In genomic region chr10:77867124-77867715, GRCh38 we compare ENCODE assay signal across 1 cellular context.
TF ChIP-seq lines count a peak whose summit lies in the region.

No MANE protein-coding gene starts in this region.

TF ChIP-seq in HCT116, 20 proteins besides CTCF, POLR2A, EP300 and RAD21 (continued from another document):
- TF ChIP-seq EGR1 (IDR thresholded peaks at IDR 0.05; ENCODE audit: low read depth) (no peak), YY1 (IDR thresholded peaks at IDR 0.05; ENCODE audit: extremely low read depth, insufficient replicate concordance, low read depth, low read length) (no peak), SP1 (IDR thresholded peaks at IDR 0.05; ENCODE audit: low read depth) (no peak), EZH2phosphoT487 (IDR thresholded peaks at IDR 0.05; ENCODE audit: borderline replicate concordance) (no peak), TCF7L2 (IDR thresholded peaks at IDR 0.05; ENCODE audit: borderline replicate concordance, extremely low read depth, insufficient read depth, insufficient read length) (no peak), CEBPB (IDR thresholded peaks at IDR 0.05; ENCODE audit: low read depth) (no peak), POLR2AphosphoS5 (IDR thresholded peaks at IDR 0.05; ENCODE audit: low read depth, low read length) (no peak), ZBTB33 (IDR thresholded peaks at IDR 0.05; ENCODE audit: extremely low read depth, insufficient replicate concordance, low read length) (no peak), JUND (IDR thresholded peaks at IDR 0.05) (no peak), FOSL1 (IDR thresholded peaks at IDR 0.05; ENCODE audit: low read depth) (no peak), ELF1 (IDR thresholded peaks at IDR 0.05; ENCODE audit: borderline replicate concordance, low read depth) (no peak), SIN3A (IDR thresholded peaks at IDR 0.05; ENCODE audit: low read depth) (no peak), ZNF274 (IDR thresholded peaks at IDR 0.05; ENCODE audit: low read depth, low read length) (no peak), EZH2 (IDR thresholded peaks at IDR 0.05) (no peak), CBX3 (IDR thresholded peaks at IDR 0.05; ENCODE audit: low read depth) (no peak)
- TF ChIP-seq, protein P1, sequence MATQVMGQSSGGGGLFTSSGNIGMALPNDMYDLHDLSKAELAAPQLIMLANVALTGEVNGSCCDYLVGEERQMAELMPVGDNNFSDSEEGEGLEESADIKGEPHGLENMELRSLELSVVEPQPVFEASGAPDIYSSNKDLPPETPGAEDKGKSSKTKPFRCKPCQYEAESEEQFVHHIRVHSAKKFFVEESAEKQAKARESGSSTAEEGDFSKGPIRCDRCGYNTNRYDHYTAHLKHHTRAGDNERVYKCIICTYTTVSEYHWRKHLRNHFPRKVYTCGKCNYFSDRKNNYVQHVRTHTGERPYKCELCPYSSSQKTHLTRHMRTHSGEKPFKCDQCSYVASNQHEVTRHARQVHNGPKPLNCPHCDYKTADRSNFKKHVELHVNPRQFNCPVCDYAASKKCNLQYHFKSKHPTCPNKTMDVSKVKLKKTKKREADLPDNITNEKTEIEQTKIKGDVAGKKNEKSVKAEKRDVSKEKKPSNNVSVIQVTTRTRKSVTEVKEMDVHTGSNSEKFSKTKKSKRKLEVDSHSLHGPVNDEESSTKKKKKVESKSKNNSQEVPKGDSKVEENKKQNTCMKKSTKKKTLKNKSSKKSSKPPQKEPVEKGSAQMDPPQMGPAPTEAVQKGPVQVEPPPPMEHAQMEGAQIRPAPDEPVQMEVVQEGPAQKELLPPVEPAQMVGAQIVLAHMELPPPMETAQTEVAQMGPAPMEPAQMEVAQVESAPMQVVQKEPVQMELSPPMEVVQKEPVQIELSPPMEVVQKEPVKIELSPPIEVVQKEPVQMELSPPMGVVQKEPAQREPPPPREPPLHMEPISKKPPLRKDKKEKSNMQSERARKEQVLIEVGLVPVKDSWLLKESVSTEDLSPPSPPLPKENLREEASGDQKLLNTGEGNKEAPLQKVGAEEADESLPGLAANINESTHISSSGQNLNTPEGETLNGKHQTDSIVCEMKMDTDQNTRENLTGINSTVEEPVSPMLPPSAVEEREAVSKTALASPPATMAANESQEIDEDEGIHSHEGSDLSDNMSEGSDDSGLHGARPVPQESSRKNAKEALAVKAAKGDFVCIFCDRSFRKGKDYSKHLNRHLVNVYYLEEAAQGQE (IDR thresholded peaks at IDR 0.05; ENCODE audit: low read depth), result no peak
- TF ChIP-seq, protein P2, sequence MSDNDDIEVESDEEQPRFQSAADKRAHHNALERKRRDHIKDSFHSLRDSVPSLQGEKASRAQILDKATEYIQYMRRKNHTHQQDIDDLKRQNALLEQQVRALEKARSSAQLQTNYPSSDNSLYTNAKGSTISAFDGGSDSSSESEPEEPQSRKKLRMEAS (IDR thresholded peaks at IDR 0.05), result no peak
